1 cellular context compared by ENCODE assay signal in the genomic region with DNA sequence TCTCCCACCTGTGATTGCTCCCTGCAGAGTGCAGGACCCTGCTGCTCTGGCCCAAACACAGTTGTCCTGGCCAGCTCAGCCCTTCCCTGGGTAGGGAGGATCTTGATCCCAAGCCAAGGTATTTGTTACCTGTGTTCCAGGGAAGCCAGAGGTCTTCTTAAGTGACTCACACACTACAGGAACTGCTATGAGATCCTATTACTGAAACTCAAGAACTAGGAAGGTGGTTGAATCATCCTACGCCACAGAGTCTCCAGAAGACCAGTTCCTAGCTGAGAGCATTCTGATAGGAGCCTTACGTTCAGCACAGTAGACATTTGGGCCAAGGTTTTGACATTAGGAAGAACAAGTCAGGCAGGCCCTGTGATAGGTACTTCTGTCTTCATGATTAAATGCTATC.
TF ChIP-seq lines count a peak whose summit lies in the region.

No MANE protein-coding gene starts in this region.

TF ChIP-seq in SK-N-SH treated with all-trans-retinoic acid at 6 μM for 48 hours, 23 proteins besides CTCF, POLR2A, EP300 and RAD21:
- no peak for TF ChIP-seq ZC3H10 (CRISPR knock-in tag; IDR thresholded peaks at IDR 0.05)
